10 cellular contexts compared by ENCODE assay signal in genomic region chr20:10502098-10502526, GRCh38.
A peak's percentile ranks its signal among the peaks of the same experiment; 100 is the strongest.
DNase-seq lines count a peak whose midpoint lies in the region; ATAC-seq and TF ChIP-seq lines count a peak whose summit lies in the region.
"Had no signal": no experiment of that assay in that cellular context is flagged by ENCODE, and none has a peak within 500 bp of the region (broad histone marks: within the 10 kb centered on the region; RNA-seq: fewer than 3 reads in every experiment).

No MANE protein-coding gene starts in this region.

- no peaks in the 10 kb centered on the region for H3K27me3 Mint-ChIP-seq in activated naive CD4-positive, alpha-beta T cell treated with anti-CD3 and anti-CD28 coated beads, Interleukin-2, amount 10 ng/mL, durations not matched to agents 7 days and 5 days
- H3K27me3 Mint-ChIP-seq in natural killer cell (ENCODE audit: low read depth in 2 of 2): no peaks in the 10 kb centered on the region

- H3K4me1 ChIP-seq in Loucy (ENCODE audit: insufficient read depth, low read length, poor library complexity, severe bottlenecking) (peaks cover 74% of the 10 kb centered on the region), right atrium auricular region (peaks cover 0 to 19% of the 10 kb centered on the region in 2 donors)

- no peaks in the 10 kb centered on the region for H3K36me3 Mint-ChIP-seq in activated naive CD4-positive, alpha-beta T cell treated with anti-CD3 and anti-CD28 coated beads, Interleukin-2, amount 10 ng/mL, durations not matched to agents 7 days and 5 days
- H3K36me3 Mint-ChIP-seq in natural killer cell: no peaks in the 10 kb centered on the region

- CTCF ChIA-PET in activated naive CD4-positive, alpha-beta T cell treated with anti-CD3 and anti-CD28 coated beads, Interleukin-2, amount 10 ng/mL, durations not matched to agents 7 days and 5 days (lab: Charles Lee): no interaction called here

- no peaks in the 10 kb centered on the region for H3F3A ChIP-seq in Loucy (ENCODE audit: low read depth)

- peak overlapping the region; percentile 78 for H3K4me3 Mint-ChIP-seq in activated naive CD4-positive, alpha-beta T cell treated with anti-CD3 and anti-CD28 coated beads, Interleukin-2, amount 10 ng/mL, durations not matched to agents 7 days and 5 days
- peak overlapping the region; percentile 92 for H3K4me3 Mint-ChIP-seq in natural killer cell

- H3K4me1 Mint-ChIP-seq in activated naive CD4-positive, alpha-beta T cell treated with anti-CD3 and anti-CD28 coated beads, Interleukin-2, amount 10 ng/mL, durations not matched to agents 7 days and 5 days: peaks cover 31% of the 10 kb centered on the region
- H3K4me1 Mint-ChIP-seq in natural killer cell: peaks cover 58 to 65% of the 10 kb centered on the region in 2 donors

- H2AFZ ChIP-seq in Loucy (ENCODE audit: low read length): no peak overlapping the region

- peak overlapping the region; percentile 95 for H3K27ac Mint-ChIP-seq in activated naive CD4-positive, alpha-beta T cell treated with anti-CD3 and anti-CD28 coated beads, Interleukin-2, amount 10 ng/mL, durations not matched to agents 7 days and 5 days
- H3K27ac Mint-ChIP-seq in natural killer cell: peak overlapping the region; percentile 83 to 95

- H3K36me3 ChIP-seq in Loucy (ENCODE audit: insufficient read depth, low read length) (no peaks in the 10 kb centered on the region), right atrium auricular region (no peaks in the 10 kb centered on the region)
- H3K36me3 ChIP-seq: pancreas had no signal

- no peaks in the 10 kb centered on the region for H3K27me3 ChIP-seq in Loucy (ENCODE audit: insufficient read depth, low read length, poor library complexity, severe bottlenecking)
- no peaks in the 10 kb centered on the region for H3K27me3 ChIP-seq in right atrium auricular region
- H3K27me3 ChIP-seq: pancreas had no signal

- H3K4me3 ChIP-seq in Loucy (ENCODE audit: low read length, poor library complexity, severe bottlenecking): peak overlapping the region; percentile 26
- H3K4me3 ChIP-seq in right atrium auricular region: no peak overlapping the region
- H3K4me3 ChIP-seq: pancreas had no signal

- H3K79me2 ChIP-seq in Loucy (ENCODE audit: insufficient read depth, low read length): peaks cover 33% of the 10 kb centered on the region; the same call in 1 of the 2 replicates

- peak overlapping the region; percentile 33 for H3K9ac ChIP-seq in Loucy (ENCODE audit: low read depth, low read length, poor library complexity, severe bottlenecking)

- ATAC-seq in GM18511 (IDR thresholded peaks at IDR 0.05; ENCODE audit: unreplicated experiment) (peak; percentile 56), natural killer cell (peak; percentile 50 to 58 (median 58)), GM18873 (IDR thresholded peaks at IDR 0.05; ENCODE audit: low FRiP score, unreplicated experiment) (no peak)

- intact Hi-C loops in natural killer cell (cut with micrococcal nuclease): no loop called here

- H3K4me2 ChIP-seq in Loucy (ENCODE audit: low read depth, low read length, poor library complexity, severe bottlenecking): peak overlapping the region; percentile 56

- H4K20me1 ChIP-seq in Loucy (ENCODE audit: insufficient read depth, low read length, poor library complexity, severe bottlenecking): no peaks in the 10 kb centered on the region

- H3K27ac ChIP-seq in right atrium auricular region: no peak overlapping the region
- H3K27ac ChIP-seq: pancreas had no signal

- peak; percentile 47 for DNase-seq in activated naive CD4-positive, alpha-beta T cell treated with anti-CD3 and anti-CD28 coated beads, Interleukin-2, amount 10 ng/mL, durations not matched to agents 7 days and 5 days
- DNase-seq in natural killer cell (no peak), iPS-NIHi7 (ENCODE audit: extremely low spot score) (no peak), NCI-H446 (lab: John Stamatoyannopoulos, UW) (no peak), right atrium auricular region (ENCODE audit: low spot score) (no peak)
- DNase-seq: EL, pancreas had no signal

- H3K9me3 ChIP-seq in Loucy (ENCODE audit: insufficient read depth, low read depth, low read length) (no peaks in the 10 kb centered on the region), right atrium auricular region (no peaks in the 10 kb centered on the region)
- H3K9me3 ChIP-seq: pancreas had no signal

- no peaks in the 10 kb centered on the region for H3K9me2 ChIP-seq in Loucy (replicated peaks; ENCODE audit: low read depth, low read length)

- no peaks in the 10 kb centered on the region for H3K9me3 Mint-ChIP-seq in activated naive CD4-positive, alpha-beta T cell treated with anti-CD3 and anti-CD28 coated beads, Interleukin-2, amount 10 ng/mL, durations not matched to agents 7 days and 5 days
- no peaks in the 10 kb centered on the region for H3K9me3 Mint-ChIP-seq in natural killer cell

- TF ChIP-seq CTCF in Loucy (conservative IDR thresholded peaks at IDR 0.05; ENCODE audit: low read length) (no peak), natural killer cell (IDR thresholded peaks at IDR 0.05) (no peak), right atrium auricular region (IDR thresholded peaks at IDR 0.05) (no peak)
